ENCODE assay signal across 16 cellular contexts in the genomic region with DNA sequence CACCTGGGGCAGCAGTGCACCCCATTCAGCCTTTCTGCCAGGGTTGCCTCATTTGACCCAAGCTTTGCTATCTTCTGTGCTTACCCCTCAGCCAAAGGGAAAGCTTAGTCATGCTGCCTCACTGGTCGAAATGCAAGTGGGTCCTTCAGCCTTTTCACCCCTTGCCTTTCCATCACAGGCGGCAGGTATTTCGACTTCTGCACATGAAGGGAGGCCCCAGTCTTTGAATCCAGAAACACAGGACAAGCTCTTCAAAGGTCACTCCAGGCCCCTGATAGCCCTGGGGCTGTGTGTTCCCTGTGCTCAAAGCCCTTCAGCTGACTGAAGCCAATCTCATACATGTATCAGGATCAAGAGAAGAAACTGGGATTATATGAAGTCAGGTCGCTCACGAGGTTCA.
"Had no signal": no experiment of that assay in that cellular context is flagged by ENCODE, and none has a peak within 500 bp of the region (broad histone marks: within the 10 kb centered on the region; RNA-seq: fewer than 3 reads in every experiment).

No MANE protein-coding gene starts in this region.

- ATAC-seq: activated T-helper 17 cell treated with anti-CD3 and anti-CD28 coated beads, Interleukin-2, amount 50 U/mL, for 72 hours; stimulated activated effector memory CD8-positive, alpha-beta T cell treated with anti-CD3 and anti-CD28 coated beads, Interleukin-12 subunit alpha, Interleukin-12 subunit beta, amount 100 ng/mL, for 72 hours had no signal

- H3K9ac ChIP-seq: neural progenitor cell had no signal

- H2AFZ ChIP-seq: neural progenitor cell had no signal

- DNase-seq: activated CD4-positive, alpha-beta T cell treated with anti-CD3 and anti-CD28 coated beads, Interleukin-2, amount 50 U/mL, for 1 hour; activated CD4-positive, CD25-positive, alpha-beta regulatory T cell; activated naive CD4-positive, alpha-beta T cell treated with Interleukin-2 at 50 U/mL for 16 hours; anterior cingulate cortex; hypothalamus; stimulated activated CD4-positive, alpha-beta T cell treated with anti-CD3 and anti-CD28 coated beads, Interleukin-12 subunit alpha, Interleukin-12 subunit beta, amount 100 ng/mL, for 4 hours; stimulated activated CD4-positive, alpha-beta T cell treated with anti-CD3 and anti-CD28 coated beads, Interleukin-2, amount 100 ng/mL, for 24 hours had no signal

- H3K4me3 Mint-ChIP-seq: activated T-helper 17 cell treated with anti-CD3 and anti-CD28 coated beads, Interleukin-2, amount 50 U/mL, for 72 hours; neural progenitor cell; stimulated activated effector memory CD8-positive, alpha-beta T cell treated with anti-CD3 and anti-CD28 coated beads, Interleukin-12 subunit alpha, Interleukin-12 subunit beta, amount 100 ng/mL, for 72 hours had no signal

- H3K4me3 ChIP-seq: breast epithelium, lung, neural progenitor cell, pancreas, thoracic aorta had no signal

- H3K9me3 Mint-ChIP-seq: activated T-helper 17 cell treated with anti-CD3 and anti-CD28 coated beads, Interleukin-2, amount 50 U/mL, for 72 hours had no signal

- H3K27ac ChIP-seq: breast epithelium, neural progenitor cell, thoracic aorta had no signal

- H3K4me1 ChIP-seq: breast epithelium, pancreas had no signal

- FAIRE-seq: endometrium, pancreas, urothelium cell line had no signal

- H3K27me3 ChIP-seq: breast epithelium, neural progenitor cell, pancreas had no signal

- H3K4me1 Mint-ChIP-seq: activated T-helper 17 cell treated with anti-CD3 and anti-CD28 coated beads, Interleukin-2, amount 50 U/mL, for 72 hours; stimulated activated effector memory CD8-positive, alpha-beta T cell treated with anti-CD3 and anti-CD28 coated beads, Interleukin-12 subunit alpha, Interleukin-12 subunit beta, amount 100 ng/mL, for 72 hours had no signal

- H3K36me3 Mint-ChIP-seq: stimulated activated effector memory CD8-positive, alpha-beta T cell treated with anti-CD3 and anti-CD28 coated beads, Interleukin-12 subunit alpha, Interleukin-12 subunit beta, amount 100 ng/mL, for 72 hours had no signal

- H3K4me2 ChIP-seq: neural progenitor cell had no signal

- H3K9me3 ChIP-seq: pancreas, thoracic aorta had no signal

- H3K27ac Mint-ChIP-seq: activated T-helper 17 cell treated with anti-CD3 and anti-CD28 coated beads, Interleukin-2, amount 50 U/mL, for 72 hours; neural progenitor cell; stimulated activated effector memory CD8-positive, alpha-beta T cell treated with anti-CD3 and anti-CD28 coated beads, Interleukin-12 subunit alpha, Interleukin-12 subunit beta, amount 100 ng/mL, for 72 hours had no signal

- H3K36me3 ChIP-seq: breast epithelium, neural progenitor cell, pancreas, thoracic aorta had no signal
